ENCODE assay signal across 16 cellular contexts in the genomic region with DNA sequence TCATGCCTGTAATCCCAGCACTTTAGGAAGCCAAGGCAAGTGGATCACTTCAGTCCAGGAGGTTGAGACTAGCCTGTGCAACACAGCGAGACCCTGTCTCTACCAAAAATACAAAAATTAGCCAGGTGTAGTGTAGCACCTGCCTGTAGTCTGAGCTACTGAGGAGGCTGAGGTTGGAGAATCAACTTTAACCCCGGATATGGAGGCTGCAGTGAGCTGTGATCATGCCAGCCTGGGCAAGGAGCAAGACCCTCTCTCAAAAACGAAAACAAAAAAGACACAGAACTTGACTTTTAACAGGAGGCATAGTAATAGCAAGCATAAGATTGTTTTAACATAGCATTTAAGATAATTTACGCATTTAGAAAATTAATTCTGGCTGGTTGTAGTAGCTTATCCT.
"Had no signal": no experiment of that assay in that cellular context is flagged by ENCODE, and none has a peak within 500 bp of the region (broad histone marks: within the 10 kb centered on the region; RNA-seq: fewer than 3 reads in every experiment).

No MANE protein-coding gene starts in this region.

- H3K27ac Mint-ChIP-seq: endodermal cell, naive B cell, neural progenitor cell, progenitor cell of endocrine pancreas had no signal

- H2AFZ ChIP-seq: neural progenitor cell had no signal

- H3K4me1 ChIP-seq: lower lobe of right lung, neural progenitor cell, sigmoid colon, testis had no signal

- H3K4me3 Mint-ChIP-seq: activated naive CD4-positive, alpha-beta T cell treated with anti-CD3 and anti-CD28 coated beads, Interleukin-2, amount 10 ng/mL, durations not matched to agents 7 days and 5 days; endodermal cell; naive B cell; neural progenitor cell had no signal

- H3K9me3 Mint-ChIP-seq: activated naive CD4-positive, alpha-beta T cell treated with anti-CD3 and anti-CD28 coated beads, Interleukin-2, amount 10 ng/mL, durations not matched to agents 7 days and 5 days; naive B cell; type B pancreatic cell had no signal

- H3K4me2 ChIP-seq: neural progenitor cell, smooth muscle cell had no signal

- H3K27me3 Mint-ChIP-seq: activated naive CD4-positive, alpha-beta T cell treated with anti-CD3 and anti-CD28 coated beads, Interleukin-2, amount 10 ng/mL, durations not matched to agents 7 days and 5 days; naive B cell; progenitor cell of endocrine pancreas had no signal

- DNase-seq: cortex of kidney, endodermal cell, kidney, lower lobe of right lung, naive B cell, retina, sigmoid colon, testis had no signal

- FAIRE-seq: kidney had no signal

- H3K9ac ChIP-seq: neural progenitor cell had no signal

- H3K4me1 Mint-ChIP-seq: neural progenitor cell had no signal

- H3K36me3 ChIP-seq: cardiac muscle cell, lower lobe of right lung, neural progenitor cell, sigmoid colon, vagina had no signal

- H3K4me3 ChIP-seq: cardiac muscle cell, lower lobe of right lung, neural progenitor cell, sigmoid colon, smooth muscle cell, testis, vagina had no signal

- H3K9me3 ChIP-seq: lower lobe of right lung, sigmoid colon, testis, vagina had no signal

- ATAC-seq: left lobe of liver, lower lobe of right lung had no signal

- H3K27me3 ChIP-seq: cardiac muscle cell, neural progenitor cell, sigmoid colon, testis, vagina had no signal

- H3K27ac ChIP-seq: cardiac muscle cell, lower lobe of right lung, neural progenitor cell, sigmoid colon, testis, vagina had no signal
